Comparison of ENCODE assay signal across 7 cellular contexts in the genomic region with DNA sequence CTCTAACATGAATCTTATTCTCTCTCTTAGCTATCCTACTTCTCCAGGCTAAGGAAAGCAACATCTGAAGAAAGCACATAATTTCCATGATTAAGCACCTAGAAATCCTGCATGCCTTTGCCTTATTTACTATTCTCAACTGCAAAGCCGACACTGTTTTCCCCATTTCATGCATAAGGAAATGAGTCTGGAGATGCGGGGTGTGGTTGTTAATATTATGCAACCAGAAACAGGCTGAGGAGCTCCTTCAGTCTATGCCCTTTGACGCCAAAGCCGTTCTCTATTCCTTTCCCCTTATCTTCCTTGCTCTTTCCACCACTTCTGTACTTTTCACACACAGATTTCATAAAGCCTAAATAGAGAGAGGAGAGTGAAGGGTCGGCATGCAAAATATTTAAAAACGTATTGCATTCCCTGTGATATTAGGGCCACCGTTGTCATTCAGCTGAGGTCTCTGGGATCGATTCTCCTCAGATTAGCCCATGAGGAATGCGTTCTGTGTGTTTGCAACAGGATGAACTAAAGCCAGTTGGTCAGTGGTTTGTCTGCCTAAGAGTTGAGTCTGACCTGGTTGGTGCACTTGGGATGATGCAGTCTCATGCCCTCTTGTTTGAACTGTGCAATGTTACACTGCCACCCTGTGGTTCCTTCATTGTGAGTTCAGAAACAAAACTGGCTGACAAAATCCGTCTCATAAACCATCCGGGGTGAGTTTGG. TPM values are rescaled to one million over a fixed set of nuclear protein-coding genes. Genes with fewer than 3 reads are reported as not detected.
DNase-seq lines count a peak whose midpoint lies in the region; ATAC-seq, FAIRE-seq and TF ChIP-seq lines count a peak whose summit lies in the region.

No MANE protein-coding gene starts in this region.

- H3K9me3 ChIP-seq in astrocyte (ENCODE audit: insufficient read depth, low read depth, low read length) (no peaks in the 10 kb centered on the region), hepatocyte (ENCODE audit: low read depth) (no peaks in the 10 kb centered on the region), skeletal muscle satellite cell (replicated peaks; ENCODE audit: low read length) (no peaks in the 10 kb centered on the region)

- peak overlapping the region; percentile 43 for H3K27ac Mint-ChIP-seq in astrocyte (ENCODE audit: unreplicated experiment)

- H2AFZ ChIP-seq in astrocyte (ENCODE audit: low read depth, low read length) (peak overlapping the region; percentile 47), hepatocyte (no peak overlapping the region)

- H3K36me3 Mint-ChIP-seq in astrocyte (ENCODE audit: low read depth, unreplicated experiment): no peaks in the 10 kb centered on the region

- H3K4me3 Mint-ChIP-seq in astrocyte (ENCODE audit: unreplicated experiment): no peak overlapping the region

- FAIRE-seq in astrocyte (lab: Jason Lieb, UNC): peak; percentile 99

- no peak overlapping the region for H3K4me2 ChIP-seq in astrocyte (ENCODE audit: low read length)
- H3K4me2 ChIP-seq in hepatocyte: peak overlapping the region; percentile 26
- H3K4me2 ChIP-seq in skeletal muscle satellite cell (ENCODE audit: low read length): peak overlapping the region; percentile 71

- H3K4me1 Mint-ChIP-seq in astrocyte (ENCODE audit: low read depth, unreplicated experiment): peaks cover 10% of the 10 kb centered on the region

- H3K9me2 ChIP-seq in hepatocyte (replicated peaks; ENCODE audit: insufficient read depth): no peaks in the 10 kb centered on the region

- H3K27ac ChIP-seq in astrocyte (ENCODE audit: low read depth, low read length) (no peak overlapping the region), hepatocyte (no peak overlapping the region)

- H3K4me3 ChIP-seq in GM12875 (ENCODE audit: low read depth, low read length) (no peak overlapping the region), astrocyte (ENCODE audit: insufficient read depth, low read depth, low read length) (no peak overlapping the region), hepatocyte (no peak overlapping the region), skeletal muscle satellite cell (ENCODE audit: low read length) (peak overlapping the region; percentile 43)

- peak; percentile 36 for DNase-seq in NCI-H1417 treated with DMSO at 0.1 percent for 48 hours (lab: John Stamatoyannopoulos, UW)
- DNase-seq in T-helper 1 cell: peak in 4 of 5 donors; percentile 31 to 61 (median 45)
- peak; percentile 80 for DNase-seq in astrocyte (ENCODE audit: low read depth)
- peak; percentile 80 for DNase-seq in hepatocyte (ENCODE audit: low spot score)

- H3K9me3 Mint-ChIP-seq in astrocyte (ENCODE audit: unreplicated experiment): no peaks in the 10 kb centered on the region

- ATAC-seq in HG02678 (IDR thresholded peaks at IDR 0.05; ENCODE audit: unreplicated experiment): peak; percentile 89

- TF ChIP-seq CTCF in GM12875 (IDR thresholded peaks at IDR 0.05; ENCODE audit: borderline replicate concordance, insufficient read depth, low read depth, low read length): peak; percentile 65; the same call in 1 of the 2 replicates
- peak; percentile 74 for TF ChIP-seq CTCF in astrocyte (IDR thresholded peaks at IDR 0.05; ENCODE audit: insufficient read depth, low read depth, low read length)
- TF ChIP-seq CTCF in hepatocyte (IDR thresholded peaks at IDR 0.05; ENCODE audit: poor library complexity): peak; percentile 87

- H3K36me3 ChIP-seq in astrocyte (ENCODE audit: insufficient read depth, low read length): no peaks in the 10 kb centered on the region
- H3K36me3 ChIP-seq in hepatocyte (replicated peaks; ENCODE audit: insufficient read depth, low read depth): no peaks in the 10 kb centered on the region
- no peaks in the 10 kb centered on the region for H3K36me3 ChIP-seq in skeletal muscle satellite cell (ENCODE audit: insufficient read depth, low read length)

- no peaks in the 10 kb centered on the region for H3K4me1 ChIP-seq in astrocyte (ENCODE audit: insufficient read depth, low read length)
- H3K4me1 ChIP-seq in hepatocyte (ENCODE audit: insufficient read depth): no peaks in the 10 kb centered on the region
- peaks cover 7% of the 10 kb centered on the region for H3K4me1 ChIP-seq in skeletal muscle satellite cell (ENCODE audit: control insufficient read depth, insufficient read depth, low read length)

- H3K9ac ChIP-seq in astrocyte (ENCODE audit: low read length): no peak overlapping the region
- no peak overlapping the region for H3K9ac ChIP-seq in skeletal muscle satellite cell (ENCODE audit: low read depth, low read length)

- H3K79me2 ChIP-seq in astrocyte (ENCODE audit: insufficient read depth, low read length) (no peaks in the 10 kb centered on the region), hepatocyte (no peaks in the 10 kb centered on the region)

- H3K27me3 ChIP-seq in astrocyte (ENCODE audit: insufficient read depth, low read length) (no peaks in the 10 kb centered on the region), hepatocyte (no peaks in the 10 kb centered on the region), skeletal muscle satellite cell (ENCODE audit: control insufficient read depth, insufficient read depth, low read length) (no peaks in the 10 kb centered on the region)

- no peaks in the 10 kb centered on the region for H3K27me3 Mint-ChIP-seq in astrocyte (ENCODE audit: low read depth, unreplicated experiment)

- no peaks in the 10 kb centered on the region for H4K20me1 ChIP-seq in astrocyte (ENCODE audit: insufficient read depth, low read length)
- no peaks in the 10 kb centered on the region for H4K20me1 ChIP-seq in hepatocyte (ENCODE audit: insufficient read depth, poor library complexity, severe bottlenecking)

- WGBS in hepatocyte (ENCODE audit: low lambda C conversion rate, missing lambda C conversion rate): 46% methylated on average over 11 of the region's 11 CpGs

RNA-seq across cellular contexts. Expression of a gene that starts 53.1 kb away (rescaled TPM):
- total RNA-seq in astrocyte (0.14 and 0.68 TPM in 2 replicates), hepatocyte (0.16 and 0.17 TPM in 2 replicates)
- polyA plus RNA-seq in hepatocyte: 0.94 TPM in 1 of 2 replicates, not detected in the other
- 0.22 TPM in 1 of 2 replicates, not detected in the other for total RNA-seq in skeletal muscle satellite cell (2012; rRNA removed)
